22 cellular contexts compared by ENCODE assay signal in the genomic region with DNA sequence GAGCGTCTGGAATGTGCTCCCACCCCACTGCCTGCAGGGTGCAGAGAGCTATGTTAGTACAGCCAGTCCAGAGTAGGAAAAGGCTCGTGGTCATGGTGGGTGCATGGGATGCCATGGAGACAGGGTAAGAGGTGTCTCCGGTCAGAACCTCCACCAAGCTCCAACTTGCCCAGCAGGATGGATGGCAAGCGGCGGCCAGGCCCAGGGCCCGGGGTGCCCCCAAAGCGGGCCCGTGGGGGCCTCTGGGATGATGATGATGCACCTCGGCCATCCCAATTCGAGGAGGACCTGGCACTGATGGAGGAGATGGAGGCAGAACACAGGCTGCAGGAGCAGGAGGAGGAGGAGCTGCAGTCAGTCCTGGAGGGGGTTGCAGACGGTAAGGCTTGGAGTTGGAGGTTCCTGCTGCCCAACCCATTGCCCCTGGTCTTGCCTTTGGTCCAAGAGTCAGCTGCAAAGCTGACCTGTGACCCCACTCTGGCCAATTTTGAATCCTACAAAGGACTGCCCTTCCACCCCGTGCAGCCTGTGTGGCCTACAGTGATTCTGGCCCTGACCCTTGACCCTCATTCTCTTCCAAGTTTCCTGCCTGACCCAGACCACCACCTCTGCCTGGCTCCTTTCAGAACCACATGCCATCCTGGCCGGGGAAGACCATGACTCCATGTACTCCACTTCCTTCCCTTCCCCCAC. TPM values are rescaled to one million over a fixed set of nuclear protein-coding genes. Genes with fewer than 3 reads are reported as not detected.
DNase-seq lines count a peak whose midpoint lies in the region; ATAC-seq and TF ChIP-seq lines count a peak whose summit lies in the region.
"Had no signal": no experiment of that assay in that cellular context is flagged by ENCODE, and none has a peak within 500 bp of the region (broad histone marks: within the 10 kb centered on the region; RNA-seq: fewer than 3 reads in every experiment).

No MANE protein-coding gene starts in this region.

- no peak overlapping the region for H3K9ac ChIP-seq in HCT116 (ENCODE audit: low read length)
- H3K9ac ChIP-seq in neuronal stem cell (ENCODE audit: low read depth, low read length, poor library complexity) = peak overlapping the region; percentile 21
- H3K9ac ChIP-seq in smooth muscle cell (ENCODE audit: low read depth) = no peak overlapping the region
- H3K9ac ChIP-seq: KMS-11 had no signal

- TF ChIP-seq RAD21 in HCT116 (IDR thresholded peaks at IDR 0.05; ENCODE audit: low read depth) = no peak

- no peak overlapping the region for H2BK15ac ChIP-seq in neuronal stem cell (ENCODE audit: low read length)

- H3F3A ChIP-seq in smooth muscle cell (ENCODE audit: low read depth) = no peaks in the 10 kb centered on the region

- H3K18ac ChIP-seq in neuronal stem cell (ENCODE audit: low read length) = no peak overlapping the region

- H3K27ac Mint-ChIP-seq in endothelial cell (ENCODE audit: unreplicated experiment) = peak overlapping the region; percentile 4
- H3K27ac Mint-ChIP-seq: B cell; CD8-positive, alpha-beta T cell had no signal

- CTCF ChIA-PET in HCT116 (lab: Charles Lee) = no interaction called here
- CTCF ChIA-PET in RWPE1 (lab: Yijun Ruan, JAX) = no interaction called here

- H3K4ac ChIP-seq in neuronal stem cell (ENCODE audit: low read length) = no peak overlapping the region

- no peaks in the 10 kb centered on the region for H3K9me3 Mint-ChIP-seq in endothelial cell (ENCODE audit: unreplicated experiment)
- H3K9me3 Mint-ChIP-seq: CD8-positive, alpha-beta T cell; IgD-negative memory B cell had no signal

- H3K27ac ChIP-seq in HCT116 (ENCODE audit: low read depth, low read length) (no peak overlapping the region), neuronal stem cell (replicated peaks; ENCODE audit: low read length) (no peak overlapping the region), RWPE1 (no peak overlapping the region), smooth muscle cell (ENCODE audit: low read depth) (no peak overlapping the region)
- H3K27ac ChIP-seq: C4-2B, KMS-11 had no signal

- no peak overlapping the region for H4K91ac ChIP-seq in neuronal stem cell (ENCODE audit: low read depth, low read length, poor library complexity)

- H3K4me1 ChIP-seq in HCT116 (ENCODE audit: control insufficient read depth in 1 of 2, insufficient read depth in 2 of 2, low read length in 2 of 2) (no peaks in the 10 kb centered on the region), neuronal stem cell (ENCODE audit: control insufficient read depth in 2 of 2, insufficient read depth in 1 of 2, low read depth in 1 of 2, low read length in 2 of 2) (peaks cover 0 to 2% of the 10 kb centered on the region in 2 donors), smooth muscle cell (ENCODE audit: low read depth) (no peaks in the 10 kb centered on the region)

- H3K36me3 ChIP-seq in HCT116 (ENCODE audit: control insufficient read depth in 1 of 2, insufficient read depth in 2 of 2, low read length in 2 of 2) (peaks cover 3 to 24% of the 10 kb centered on the region in 2 experiments; a peak in 1 of 4 replicates), neuronal stem cell (replicated peaks in 1 of 2; ENCODE audit: control insufficient read depth in 2 of 2, insufficient read depth in 2 of 2, low read length in 2 of 2) (peaks cover 36 to 49% of the 10 kb centered on the region in 2 donors), smooth muscle cell (ENCODE audit: low read depth) (no peaks in the 10 kb centered on the region)

- TF ChIP-seq CTCF in HCT116 (IDR thresholded peaks at IDR 0.05 in 2 of 3, conservative IDR thresholded peaks at IDR 0.05 in 1 of 3; ENCODE audit: borderline replicate concordance in 1 of 3, insufficient read depth in 1 of 3, low read depth in 2 of 3, low read length in 2 of 3) = no peak
- TF ChIP-seq CTCF in endothelial cell (IDR thresholded peaks at IDR 0.05; ENCODE audit: unreplicated experiment) = no peak
- no peak for TF ChIP-seq CTCF in RWPE1 (conservative IDR thresholded peaks at IDR 0.05; ENCODE audit: low read depth)
- TF ChIP-seq CTCF in smooth muscle cell (IDR thresholded peaks at IDR 0.05; ENCODE audit: borderline replicate concordance, insufficient read depth, poor library complexity, severe bottlenecking) = no peak

- H3K79me1 ChIP-seq in neuronal stem cell (ENCODE audit: low read depth, low read length) = peaks cover 26% of the 10 kb centered on the region

- no peak for TF ChIP-seq POLR2A in HCT116 (IDR thresholded peaks at IDR 0.05; ENCODE audit: borderline replicate concordance, extremely low read depth, insufficient read depth, insufficient read length)

- H3K27me3 ChIP-seq in HCT116 (ENCODE audit: insufficient read depth, low read length) (no peaks in the 10 kb centered on the region), neuronal stem cell (ENCODE audit: control insufficient read depth in 3 of 3, insufficient read depth in 3 of 3, low read depth in 1 of 3, low read length in 3 of 3) (no peaks in the 10 kb centered on the region), smooth muscle cell (ENCODE audit: low read depth) (no peaks in the 10 kb centered on the region)

- no TSS peak for BruUV-seq in HCT116 (replicated peaks; lab: Mats Ljungman, UMichigan)

- H4K20me1 ChIP-seq in HCT116 (ENCODE audit: insufficient read depth) (no peaks in the 10 kb centered on the region), smooth muscle cell (ENCODE audit: low read depth) (no peaks in the 10 kb centered on the region)

- WGBS in neuronal stem cell (ENCODE audit: extremely low coverage in 2 of 2, insufficient read length in 2 of 2, insufficient replicate concordance in 1 of 2), 2 donors = no CpG with 5 or more reads among the region's 13 CpGs
- 93% methylated on average over 13 of the region's 13 CpGs for WGBS in smooth muscle cell (ENCODE audit: low lambda C conversion rate)

- ATAC-seq in HCT116 (0 out of 2 replicates have a peak, but pooled peaks have one; percentile 41), HG02763 (IDR thresholded peaks at IDR 0.05; ENCODE audit: unreplicated experiment) (no peak)
- ATAC-seq: CD8-positive, alpha-beta T cell had no signal

- H3K36me3 Mint-ChIP-seq in endothelial cell (ENCODE audit: low read depth, unreplicated experiment) = peaks cover 19% of the 10 kb centered on the region

- H3K23ac ChIP-seq in neuronal stem cell (ENCODE audit: low read depth, low read length, poor library complexity) = no peak overlapping the region

- H3K27me3 Mint-ChIP-seq in endothelial cell (ENCODE audit: unreplicated experiment) = peaks cover 4% of the 10 kb centered on the region
- H3K27me3 Mint-ChIP-seq: B cell, IgD-negative memory B cell had no signal

- no peak overlapping the region for H2BK5ac ChIP-seq in neuronal stem cell (ENCODE audit: low read length)

- H3K4me2 ChIP-seq in HCT116 (ENCODE audit: low read length) (no peak overlapping the region), neuronal stem cell (ENCODE audit: insufficient read depth, low read length, poor library complexity, severe bottlenecking) (no peak overlapping the region), smooth muscle cell (no peak overlapping the region)
- H3K4me2 ChIP-seq: KMS-11 had no signal

- POLR2A ChIA-PET in HCT116 (lab: Charles Lee) (no interaction called here), RWPE1 (lab: Yijun Ruan, JAX; ENCODE audit: low non-redundant PET) (no interaction called here)

- H3K14ac ChIP-seq in neuronal stem cell (ENCODE audit: low read length) = no peak overlapping the region

- H2AK5ac ChIP-seq in neuronal stem cell (ENCODE audit: low read depth, low read length) = no peak overlapping the region

- no peak for DNase-seq in HCT116 (ENCODE audit: low read depth, low spot score)
- DNase-seq in endothelial cell (ENCODE audit: low spot score) = no peak
- DNase-seq in neuronal stem cell (ENCODE audit: low spot score) = no peak
- DNase-seq in RWPE1 (ENCODE audit: low spot score) = no peak
- no peak for DNase-seq in nucleus accumbens (lab: John Stamatoyannopoulos, UW)
- DNase-seq in smooth muscle cell (lab: John Stamatoyannopoulos, UW; ENCODE audit: unreplicated experiment) = no peak
- DNase-seq: Calu3; CD8-positive, alpha-beta T cell; DMS153; DND-41; MM.1S; NCI-H2029; NCI-H82; RPMI8226; SHP77 treated with DMSO at 0.1 percent for 48 hours had no signal

- no peaks in the 10 kb centered on the region for H3K4me1 Mint-ChIP-seq in endothelial cell (ENCODE audit: unreplicated experiment)
- H3K4me1 Mint-ChIP-seq: B cell had no signal

- no peaks in the 10 kb centered on the region for H3K9me2 ChIP-seq in HCT116 (ENCODE audit: insufficient read depth)

- peak overlapping the region; percentile 86 for H4K8ac ChIP-seq in neuronal stem cell (ENCODE audit: low read depth, low read length)

- no peak overlapping the region for H2AFZ ChIP-seq in HCT116 (ENCODE audit: low read depth, low read length, poor library complexity, severe bottlenecking)
- no peak overlapping the region for H2AFZ ChIP-seq in neuronal stem cell (ENCODE audit: low read length)
- H2AFZ ChIP-seq in smooth muscle cell (ENCODE audit: low read depth) = no peak overlapping the region

- H3K4me3 Mint-ChIP-seq in endothelial cell (ENCODE audit: unreplicated experiment) = peak overlapping the region; percentile 35
- H3K4me3 Mint-ChIP-seq: B cell; CD8-positive, alpha-beta T cell; IgD-negative memory B cell had no signal

- RAD21 ChIA-PET in HCT116 (lab: Charles Lee; ENCODE audit: low non-redundant PET in 1 of 2, low total read pairs in 2 of 2, uncharacterized antibody in 2 of 2, unreplicated experiment in 2 of 2) = no interaction called here

- H2BK12ac ChIP-seq in neuronal stem cell (ENCODE audit: low read length) = no peak overlapping the region

- H3K4me3 ChIP-seq in HCT116 (replicated peaks in 1 of 2; ENCODE audit: low read depth in 1 of 2, low read length in 2 of 2) (no peak overlapping the region), neuronal stem cell (ENCODE audit: low read length in 2 of 2) (peak overlapping the region in 1 of 2 donors; percentile 53), smooth muscle cell (no peak overlapping the region)

- H3K79me2 ChIP-seq in HCT116 (ENCODE audit: insufficient read depth, low read length) (peaks cover 43% of the 10 kb centered on the region), smooth muscle cell (ENCODE audit: low read depth) (peaks cover 4% of the 10 kb centered on the region)

- no peak overlapping the region for H2BK120ac ChIP-seq in neuronal stem cell (ENCODE audit: low read depth, low read length)

- H3K9me3 ChIP-seq in HCT116 (ENCODE audit: control insufficient read depth in 1 of 2, insufficient read depth in 1 of 2, low read depth in 1 of 2, low read length in 2 of 2) = no peaks in the 10 kb centered on the region
- H3K9me3 ChIP-seq in neuronal stem cell (replicated peaks in 1 of 2; ENCODE audit: control insufficient read depth in 2 of 2, insufficient read depth in 1 of 2, low read depth in 1 of 2, low read length in 2 of 2) = peaks cover 5 to 6% of the 10 kb centered on the region in 2 donors
- H3K9me3 ChIP-seq in smooth muscle cell (replicated peaks; ENCODE audit: low read depth) = no peaks in the 10 kb centered on the region

- intact Hi-C loops in HCT116 (cut with micrococcal nuclease) = no loop called here

RNA-seq across cellular contexts. Expression of a gene that starts 14.7 kb away (rescaled TPM):
- total RNA-seq in HCT116 (2021; ENCODE audit: unreplicated experiment) = 122 TPM
- polyA plus RNA-seq in HCT116 (2012) = 92.4 and 93.2 TPM in 2 replicates
- total RNA-seq in endothelial cell (ENCODE audit: unreplicated experiment) = 54.4 TPM
- polyA plus RNA-seq in neuronal stem cell (2013, experiment 1 of 2) = 60.2 TPM
- polyA plus RNA-seq in neuronal stem cell (2013, experiment 2 of 2) = 61.7 TPM
- total RNA-seq in smooth muscle cell = 14.9 and 16.0 TPM in 2 replicates
- 37.6 and 41.6 TPM in 2 replicates for polyA plus RNA-seq in smooth muscle cell

RNA-seq across cellular contexts. Expression of a gene that starts 19.9 kb away (rescaled TPM):
- 0.96 TPM for total RNA-seq in HCT116 (2021; ENCODE audit: unreplicated experiment)
- 0.04 and 0.48 TPM in 2 replicates for polyA plus RNA-seq in HCT116 (2012)
- total RNA-seq in endothelial cell (ENCODE audit: unreplicated experiment) = not detected
- polyA plus RNA-seq in neuronal stem cell (2013, experiment 1 of 2) = 0.08 TPM
- 0.17 TPM for polyA plus RNA-seq in neuronal stem cell (2013, experiment 2 of 2)
- total RNA-seq in smooth muscle cell = not detected in 2 replicates
- polyA plus RNA-seq in smooth muscle cell = 0.17 TPM in 1 of 2 replicates, not detected in the other

RNA-seq across cellular contexts. Expression of a gene that starts 22.6 kb away (rescaled TPM):
- total RNA-seq in HCT116 (2021; ENCODE audit: unreplicated experiment) (40.3 TPM), endothelial cell (ENCODE audit: unreplicated experiment) (21.6 TPM), smooth muscle cell (39.5 and 48.3 TPM in 2 replicates)
- 43.0 and 51.2 TPM in 2 replicates for polyA plus RNA-seq in HCT116 (2012)
- polyA plus RNA-seq in neuronal stem cell (2013, experiment 1 of 2) = 15.5 TPM
- polyA plus RNA-seq in neuronal stem cell (2013, experiment 2 of 2) = 15.1 TPM
- polyA plus RNA-seq in smooth muscle cell = 69.7 and 85.7 TPM in 2 replicates

RNA-seq across cellular contexts. Expression of a gene that starts 33.4 kb away (rescaled TPM):
- 4.4 TPM for total RNA-seq in HCT116 (2021; ENCODE audit: unreplicated experiment)
- 3.4 and 3.7 TPM in 2 replicates for polyA plus RNA-seq in HCT116 (2012)
- not detected for total RNA-seq in endothelial cell (ENCODE audit: unreplicated experiment)
- 0.84 TPM for polyA plus RNA-seq in neuronal stem cell (2013, experiment 1 of 2)
- 0.72 TPM for polyA plus RNA-seq in neuronal stem cell (2013, experiment 2 of 2)
- total RNA-seq in smooth muscle cell = 0.27 and 0.72 TPM in 2 replicates
- polyA plus RNA-seq in smooth muscle cell = 0.65 and 2.1 TPM in 2 replicates
- total RNA-seq: HT1080 had no signal

RNA-seq across cellular contexts. Expression of a gene that starts 33.9 kb away (rescaled TPM):
- total RNA-seq in HCT116 (2021; ENCODE audit: unreplicated experiment) (not detected), endothelial cell (ENCODE audit: unreplicated experiment) (0.46 TPM), smooth muscle cell (0.18 TPM in 1 of 2 replicates, not detected in the other)
- polyA plus RNA-seq in HCT116 (2012) = 0.04 and 0.24 TPM in 2 replicates
- 1.0 TPM for polyA plus RNA-seq in neuronal stem cell (2013, experiment 1 of 2)
- polyA plus RNA-seq in neuronal stem cell (2013, experiment 2 of 2) = 1.2 TPM
- not detected in 2 replicates for polyA plus RNA-seq in smooth muscle cell
- total RNA-seq: A673, Calu3, HT1080 had no signal
